Comparison of ENCODE assay signal across 14 cellular contexts in the genomic region with DNA sequence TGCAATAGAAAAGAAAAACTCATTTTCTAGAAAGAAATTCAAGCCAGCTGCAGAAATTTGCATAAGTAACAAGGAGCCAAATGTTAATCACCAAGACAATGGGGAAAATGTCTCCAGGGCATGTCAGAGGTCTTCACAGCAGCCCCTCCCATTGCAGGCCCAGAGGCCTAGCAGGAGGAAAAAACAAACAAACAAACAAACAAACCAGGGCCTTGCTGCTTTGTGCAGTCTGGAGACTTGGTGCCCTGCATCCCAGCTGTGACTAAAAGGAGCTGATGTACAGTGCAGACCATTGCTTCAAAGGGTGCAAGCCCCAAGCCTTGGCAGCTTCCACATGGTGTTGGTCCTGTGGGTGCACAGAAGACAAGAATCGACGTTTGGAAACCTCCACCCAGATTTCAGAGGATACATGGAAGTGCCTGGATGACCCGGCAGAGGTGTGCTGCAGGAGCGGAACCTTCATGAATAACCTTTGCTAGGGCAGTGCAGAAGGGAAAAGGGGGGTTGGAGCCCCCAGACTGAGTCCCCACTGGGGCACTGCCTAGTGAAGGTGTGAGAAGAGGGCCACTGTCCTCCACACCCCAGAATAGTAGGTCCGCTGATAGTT.
DNase-seq lines count a peak whose midpoint lies in the region; ATAC-seq and TF ChIP-seq lines count a peak whose summit lies in the region.
"Had no signal": no experiment of that assay in that cellular context is flagged by ENCODE, and none has a peak within 500 bp of the region (broad histone marks: within the 10 kb centered on the region; RNA-seq: fewer than 3 reads in every experiment).

No MANE protein-coding gene starts in this region.

- 87 to 100% methylated on average over 2 to 5 of the region's 5 CpGs for WGBS in endodermal cell (ENCODE audit: insufficient coverage in 1 of 2, insufficient read length in 1 of 2), 2 experiments
- 84 to 91% (median 89%) methylated on average over 5 of the region's 5 CpGs for WGBS in heart left ventricle, 4 donors

- H3K9me3 ChIP-seq in HUES6 (ENCODE audit: control insufficient read depth, insufficient read depth, low read depth, low read length) (peaks cover 12% of the 10 kb centered on the region), endodermal cell (ENCODE audit: control insufficient read depth, low read length) (no peaks in the 10 kb centered on the region), heart left ventricle (peaks cover 0 to 11% (median 0%) of the 10 kb centered on the region in 12 donors)
- H3K9me3 ChIP-seq: HAP-1 had no signal

- peaks cover 17% of the 10 kb centered on the region for H3K9me3 Mint-ChIP-seq in endodermal cell
- H3K9me3 Mint-ChIP-seq in neural crest cell, result peaks cover 8% of the 10 kb centered on the region
- peaks cover 7% of the 10 kb centered on the region for H3K9me3 Mint-ChIP-seq in activated naive CD4-positive, alpha-beta T cell treated with anti-CD3 and anti-CD28 coated beads for 36 hours
- H3K9me3 Mint-ChIP-seq: CD4-positive, alpha-beta T cell had no signal

- peak overlapping the region; percentile 51; the same call in 1 of the 2 replicates for H3K27ac ChIP-seq in HUES6 (ENCODE audit: low read depth, low read length)
- no peak overlapping the region for H3K27ac ChIP-seq in endodermal cell (ENCODE audit: low read depth, low read length)
- H3K27ac ChIP-seq in heart left ventricle, result no peak overlapping the region
- H3K27ac ChIP-seq: 22Rv1; BLaER1 treated with 17β-estradiol and CSF1 and Interleukin-3, amounts not matched to agents 10 nM and 100 nM; GM23248 had no signal

- no peak for TF ChIP-seq POLR2A in heart left ventricle (IDR thresholded peaks at IDR 0.05)

- no peak for TF ChIP-seq CTCF in endodermal cell (conservative IDR thresholded peaks at IDR 0.05)
- no peak for TF ChIP-seq CTCF in neural crest cell (conservative IDR thresholded peaks at IDR 0.05)
- no peak for TF ChIP-seq CTCF in heart left ventricle (IDR thresholded peaks at IDR 0.05)

- DNase-seq in ELF-1 (ENCODE audit: low read depth, low spot score) (peak; percentile 89), endodermal cell (peak; percentile 76), neural crest cell (ENCODE audit: low read depth, low spot score) (no peak), posterior cingulate gyrus (no peak), heart left ventricle (no peak)
- no peak for DNase-seq in activated naive CD4-positive, alpha-beta T cell treated with anti-CD3 and anti-CD28 coated beads for 36 hours
- DNase-seq: Calu3; CD4-positive, alpha-beta T cell; DMS 273 treated with DMSO at 0.1 percent for 48 hours; GM23248 had no signal

- intact Hi-C loops in posterior cingulate gyrus (cut with DNase I), result no loop called here
- intact Hi-C loops in activated naive CD4-positive, alpha-beta T cell treated with anti-CD3 and anti-CD28 coated beads for 36 hours (cut with micrococcal nuclease), result no loop called here
- intact Hi-C loops in heart left ventricle (cut with DNase I), result no loop called here

- CTCF ChIA-PET in activated naive CD4-positive, alpha-beta T cell treated with anti-CD3 and anti-CD28 coated beads for 36 hours (lab: Charles Lee), result no interaction called here

- H3K27ac Mint-ChIP-seq in endodermal cell (no peak overlapping the region), neural crest cell (ENCODE audit: unreplicated experiment) (peak overlapping the region; percentile 47)
- H3K27ac Mint-ChIP-seq in activated naive CD4-positive, alpha-beta T cell treated with anti-CD3 and anti-CD28 coated beads for 36 hours, result no peak overlapping the region
- H3K27ac Mint-ChIP-seq: CD4-positive, alpha-beta T cell had no signal

- H3K4me3 ChIP-seq in HUES6 (ENCODE audit: low read depth, low read length) (peak overlapping the region; percentile 27; the same call in 1 of the 2 replicates), endodermal cell (ENCODE audit: low read length) (no peak overlapping the region), heart left ventricle (no peak overlapping the region)
- H3K4me3 ChIP-seq: BLaER1 treated with 17β-estradiol and CSF1 and Interleukin-3, amounts not matched to agents 10 nM and 100 nM; GM23248; HAP-1 had no signal

- H3K27me3 Mint-ChIP-seq in endodermal cell (ENCODE audit: insufficient read depth), result peaks cover 28% of the 10 kb centered on the region
- no peaks in the 10 kb centered on the region for H3K27me3 Mint-ChIP-seq in neural crest cell (ENCODE audit: low read depth)
- peaks cover 2% of the 10 kb centered on the region for H3K27me3 Mint-ChIP-seq in activated naive CD4-positive, alpha-beta T cell treated with anti-CD3 and anti-CD28 coated beads for 36 hours (ENCODE audit: low read depth)
- H3K27me3 Mint-ChIP-seq: CD4-positive, alpha-beta T cell had no signal

- H3K9ac ChIP-seq in HUES6 (ENCODE audit: low read length) (peak overlapping the region; percentile 68), endodermal cell (ENCODE audit: extremely low read depth, low read length, poor library complexity, severe bottlenecking) (no peak overlapping the region)
- H3K9ac ChIP-seq: BLaER1 treated with 17β-estradiol and CSF1 and Interleukin-3, amounts not matched to agents 10 nM and 100 nM; GM23248 had no signal

- H3K4me1 ChIP-seq in HUES6 (ENCODE audit: control insufficient read depth, insufficient read depth, low read length) (peaks cover 21% of the 10 kb centered on the region), endodermal cell (ENCODE audit: control insufficient read depth, insufficient read depth, low read length) (peaks cover 5% of the 10 kb centered on the region), heart left ventricle (no peaks in the 10 kb centered on the region)

- H3K4me1 Mint-ChIP-seq in endodermal cell (peaks cover 24% of the 10 kb centered on the region), neural crest cell (peaks cover 6% of the 10 kb centered on the region)
- H3K4me1 Mint-ChIP-seq in activated naive CD4-positive, alpha-beta T cell treated with anti-CD3 and anti-CD28 coated beads for 36 hours (ENCODE audit: low read depth), result peaks cover 2% of the 10 kb centered on the region

- H3K27me3 ChIP-seq in HUES6 (ENCODE audit: control insufficient read depth, insufficient read depth, low read length) (no peaks in the 10 kb centered on the region), endodermal cell (ENCODE audit: control insufficient read depth, insufficient read depth, low read length, poor library complexity, severe bottlenecking) (no peaks in the 10 kb centered on the region), heart left ventricle (no peaks in the 10 kb centered on the region)
- H3K27me3 ChIP-seq: BLaER1 treated with 17β-estradiol and CSF1 and Interleukin-3, amounts not matched to agents 10 nM and 100 nM had no signal

- H3K36me3 Mint-ChIP-seq in endodermal cell (ENCODE audit: low read depth) (peaks cover 3% of the 10 kb centered on the region), neural crest cell (ENCODE audit: low read depth) (peaks cover 4% of the 10 kb centered on the region)
- H3K36me3 Mint-ChIP-seq in activated naive CD4-positive, alpha-beta T cell treated with anti-CD3 and anti-CD28 coated beads for 36 hours (ENCODE audit: low read depth), result no peaks in the 10 kb centered on the region

- H3K4me3 Mint-ChIP-seq in endodermal cell (no peak overlapping the region), neural crest cell (no peak overlapping the region)
- H3K4me3 Mint-ChIP-seq in activated naive CD4-positive, alpha-beta T cell treated with anti-CD3 and anti-CD28 coated beads for 36 hours, result no peak overlapping the region
- H3K4me3 Mint-ChIP-seq: CD4-positive, alpha-beta T cell had no signal

- ATAC-seq in heart left ventricle, result no peak

- H3K36me3 ChIP-seq in HUES6 (ENCODE audit: control insufficient read depth, insufficient read depth, low read length), result no peaks in the 10 kb centered on the region
- no peaks in the 10 kb centered on the region for H3K36me3 ChIP-seq in endodermal cell (ENCODE audit: control insufficient read depth, insufficient read depth, low read length)
- H3K36me3 ChIP-seq in heart left ventricle, result no peaks in the 10 kb centered on the region
- H3K36me3 ChIP-seq: BLaER1 treated with 17β-estradiol and CSF1 and Interleukin-3, amounts not matched to agents 10 nM and 100 nM; HAP-1 had no signal

Comparison
In these comparisons a context has a peak if more than half of its experiments do, and no peak if none do; other contexts are left out.
1. DNase-seq: peak in ELF-1 (single experiment) and endodermal cell (single experiment); none in neural crest cell (single experiment), posterior cingulate gyrus (0 of 10), activated naive CD4-positive, alpha-beta T cell treated with anti-CD3 and anti-CD28 coated beads for 36 hours (single experiment) and heart left ventricle (0 of 5).